Comparison of ENCODE assay signal across 9 cellular contexts in the genomic region with DNA sequence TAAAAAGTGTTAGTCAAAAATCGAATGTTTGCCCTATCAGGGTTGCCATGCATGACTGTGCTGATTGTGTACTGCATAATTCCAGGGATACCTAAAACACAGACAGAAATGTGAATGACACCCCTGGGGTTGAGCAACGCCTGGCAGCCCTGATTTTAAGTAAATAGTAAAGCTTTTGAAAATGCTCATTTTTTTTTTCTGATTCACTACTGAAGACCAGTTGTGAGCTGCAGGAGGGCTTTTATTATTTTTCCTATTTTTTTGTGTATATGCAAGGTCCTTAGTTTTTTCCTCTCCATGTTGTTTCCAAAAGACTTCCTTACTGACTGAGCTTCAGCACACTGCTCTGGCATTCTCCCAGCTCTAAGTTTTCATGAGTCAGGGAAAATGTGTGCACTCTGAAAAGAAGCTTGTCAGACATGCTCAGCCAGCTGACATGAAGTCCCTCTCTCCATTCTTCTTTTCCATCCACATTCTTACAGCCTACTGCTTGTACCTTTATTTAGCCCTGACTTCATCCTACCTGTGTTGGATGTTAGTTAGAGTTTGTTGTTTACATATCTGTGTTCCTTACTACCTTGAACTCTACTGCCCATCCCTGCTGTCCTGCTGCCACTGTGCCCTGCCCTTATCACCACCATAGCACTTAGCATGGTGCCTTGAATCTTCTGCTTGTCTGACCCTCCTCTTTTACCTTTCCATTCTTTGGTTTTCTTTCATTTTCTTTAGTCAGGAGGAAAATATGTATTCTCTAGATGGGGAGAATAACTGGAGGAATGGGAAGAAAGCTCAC.
DNase-seq lines count a peak whose midpoint lies in the region; ATAC-seq lines count a peak whose summit lies in the region.
"Had no signal": no experiment of that assay in that cellular context is flagged by ENCODE, and none has a peak within 500 bp of the region (broad histone marks: within the 10 kb centered on the region; RNA-seq: fewer than 3 reads in every experiment).

No MANE protein-coding gene starts in this region.

- H3K4me1 Mint-ChIP-seq in T-cell: peaks cover 11 to 24% (median 13%) of the 10 kb centered on the region in 3 donors
- peaks cover 34% of the 10 kb centered on the region for H3K4me1 Mint-ChIP-seq in stimulated activated effector memory CD8-positive, alpha-beta T cell treated with anti-CD3 and anti-CD28 coated beads, Interleukin-12 subunit alpha, Interleukin-12 subunit beta, amount 100 ng/mL, for 72 hours

- no peaks in the 10 kb centered on the region for H3K9me3 Mint-ChIP-seq in T-cell
- H3K9me3 Mint-ChIP-seq in stimulated activated effector memory CD8-positive, alpha-beta T cell treated with anti-CD3 and anti-CD28 coated beads, Interleukin-12 subunit alpha, Interleukin-12 subunit beta, amount 100 ng/mL, for 72 hours: no peaks in the 10 kb centered on the region

- peak overlapping the region; percentile 59 to 74 for H3K27ac Mint-ChIP-seq in T-cell
- H3K27ac Mint-ChIP-seq in stimulated activated effector memory CD8-positive, alpha-beta T cell treated with anti-CD3 and anti-CD28 coated beads, Interleukin-12 subunit alpha, Interleukin-12 subunit beta, amount 100 ng/mL, for 72 hours: peak overlapping the region; percentile 90

- peaks cover 0 to 3% of the 10 kb centered on the region in 2 donors for H3K27me3 Mint-ChIP-seq in T-cell

- no peaks in the 10 kb centered on the region for H3K36me3 Mint-ChIP-seq in T-cell
- peaks cover 5% of the 10 kb centered on the region for H3K36me3 Mint-ChIP-seq in stimulated activated effector memory CD8-positive, alpha-beta T cell treated with anti-CD3 and anti-CD28 coated beads, Interleukin-12 subunit alpha, Interleukin-12 subunit beta, amount 100 ng/mL, for 72 hours

- DNase-seq in activated CD4-positive, CD25-positive, alpha-beta regulatory T cell (lab: John Stamatoyannopoulos, UW): no peak
- DNase-seq in T-cell (no peak), fibroblast of the conjunctiva (ENCODE audit: low read depth) (peak; percentile 40), NCI-H1694 treated with DMSO at 0.1 percent for 48 hours (lab: John Stamatoyannopoulos, UW) (no peak), NCI-H1436 (lab: John Stamatoyannopoulos, UW) (no peak)
- DNase-seq in stimulated activated effector memory CD8-positive, alpha-beta T cell treated with anti-CD3 and anti-CD28 coated beads, Interleukin-12 subunit alpha, Interleukin-12 subunit beta, amount 100 ng/mL, for 72 hours (ENCODE audit: low spot score in 2 of 2): no peak
- DNase-seq: Karpas-422 had no signal

- no peak overlapping the region for H3K4me3 Mint-ChIP-seq in T-cell
- no peak overlapping the region for H3K4me3 Mint-ChIP-seq in stimulated activated effector memory CD8-positive, alpha-beta T cell treated with anti-CD3 and anti-CD28 coated beads, Interleukin-12 subunit alpha, Interleukin-12 subunit beta, amount 100 ng/mL, for 72 hours

- CTCF ChIA-PET in T-cell (lab: Charles Lee): no interaction called here

- POLR2A ChIA-PET in T-cell (lab: Charles Lee): interaction anchor here in 1 of 2 donors (0.6 kb wide), 1 partner anchor 483 kb away, joined by 10 read pairs; no protein-coding TSS in a partner anchor

- ATAC-seq in activated CD4-positive, CD25-positive, alpha-beta regulatory T cell treated with anti-CD3 and anti-CD28 coated beads, Interleukin-2, amount 50 U/mL, for 24 hours: peak; percentile 29 to 40
- no peak for ATAC-seq in T-cell (replicated peaks in 1 of 4)
- peak; percentile 49 for ATAC-seq in stimulated activated effector memory CD8-positive, alpha-beta T cell treated with anti-CD3 and anti-CD28 coated beads, Interleukin-12 subunit alpha, Interleukin-12 subunit beta, amount 100 ng/mL, for 72 hours
- no peak for ATAC-seq in GM21528 (IDR thresholded peaks at IDR 0.05; ENCODE audit: low FRiP score, unreplicated experiment)

Comparison
In these comparisons a context has a peak if more than half of its experiments do, and no peak if none do; other contexts are left out.
1. ATAC-seq: peak in activated CD4-positive, CD25-positive, alpha-beta regulatory T cell treated with anti-CD3 and anti-CD28 coated beads, Interleukin-2, amount 50 U/mL, for 24 hours (2 of 2) and stimulated activated effector memory CD8-positive, alpha-beta T cell treated with anti-CD3 and anti-CD28 coated beads, Interleukin-12 subunit alpha, Interleukin-12 subunit beta, amount 100 ng/mL, for 72 hours (single experiment); none in T-cell (0 of 4) and GM21528 (single experiment).